ENCODE assay signal across 9 cellular contexts in the genomic region with DNA sequence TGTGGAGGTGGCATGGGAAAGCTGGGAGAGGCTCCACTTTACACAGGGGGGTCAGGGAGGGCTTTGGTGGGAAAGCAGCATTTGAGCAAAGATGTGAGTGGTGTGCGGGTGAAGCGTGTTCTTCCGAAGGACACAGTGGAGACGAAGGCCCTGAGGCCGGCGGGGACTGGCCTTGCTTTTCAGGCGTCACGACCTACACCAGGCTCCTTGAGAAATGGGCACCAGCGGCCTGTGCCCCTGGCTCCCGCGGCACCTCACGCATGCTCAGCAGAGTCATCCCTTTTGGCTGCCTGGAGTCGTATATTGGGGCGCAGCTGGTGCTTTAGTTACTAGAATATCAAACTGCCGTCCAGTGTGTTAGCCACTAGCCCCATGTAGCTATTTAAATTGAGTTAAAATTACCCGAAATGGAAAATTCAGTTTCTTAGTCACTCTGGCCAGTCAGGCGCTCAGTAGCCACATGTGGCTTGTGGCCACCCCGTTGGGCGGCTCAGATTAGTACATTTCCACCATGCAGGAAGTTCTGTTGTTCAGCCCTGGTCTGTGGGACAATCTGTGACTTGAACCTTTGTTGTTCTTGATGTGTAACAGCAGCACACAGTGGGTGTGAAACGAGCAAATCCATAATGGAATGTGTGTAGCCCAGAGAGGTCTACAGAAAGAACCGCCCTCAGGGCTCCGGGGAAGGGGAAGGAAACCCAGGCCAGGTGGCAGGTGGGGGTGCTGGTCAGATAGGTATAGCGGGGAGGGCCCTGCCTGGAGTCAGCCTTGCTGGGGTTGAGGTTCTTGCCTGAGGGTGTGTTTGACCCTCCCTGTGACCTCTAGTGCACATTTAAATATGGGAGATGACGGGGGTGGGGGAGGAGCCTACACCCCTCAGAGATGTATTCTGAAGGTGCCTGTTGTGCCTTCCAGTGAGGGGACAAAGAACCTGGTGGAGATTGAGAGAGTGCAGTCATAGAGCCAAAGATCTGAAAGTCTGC. TPM values are rescaled to one million over a fixed set of nuclear protein-coding genes. Genes with fewer than 3 reads are reported as not detected.
A peak's percentile ranks its signal among the peaks of the same experiment; 100 is the strongest.
DNase-seq lines count a peak whose midpoint lies in the region; ATAC-seq and TF ChIP-seq lines count a peak whose summit lies in the region.
"Had no signal": no experiment of that assay in that cellular context is flagged by ENCODE, and none has a peak within 500 bp of the region (broad histone marks: within the 10 kb centered on the region; RNA-seq: fewer than 3 reads in every experiment).

No MANE protein-coding gene starts in this region.

- H3K36me3 Mint-ChIP-seq in activated naive CD8-positive, alpha-beta T cell treated with anti-CD3 and anti-CD28 coated beads, Interleukin-2, amount 50 U/mL, for 24 hours (ENCODE audit: low read depth): peaks cover 8% of the 10 kb centered on the region
- peaks cover 3% of the 10 kb centered on the region for H3K36me3 Mint-ChIP-seq in progenitor cell of endocrine pancreas (ENCODE audit: insufficient read depth)

- DNase-seq in HL-60 (ENCODE audit: low read depth in 1 of 2, low spot score in 1 of 2): peak in 1 of 2 experiments; percentile 35
- no peak for DNase-seq in activated naive CD8-positive, alpha-beta T cell treated with anti-CD3 and anti-CD28 coated beads, Interleukin-2, amount 50 U/mL, for 24 hours
- no peak for DNase-seq in progenitor cell of endocrine pancreas (ENCODE audit: low spot score, unreplicated experiment)
- DNase-seq in stimulated activated CD4-positive, alpha-beta T cell treated with anti-CD3 and anti-CD28 coated beads, Interleukin-4, amount 100 ng/mL, for 4 hours: no peak
- no peak for DNase-seq in activated CD4-positive, CD25-positive, alpha-beta regulatory T cell treated with anti-CD3 and anti-CD28 coated beads, Interleukin-2, amount 50 U/mL, for 72 hours
- DNase-seq in brain microvascular endothelial cell: no peak
- DNase-seq: heart right ventricle had no signal

- no peaks in the 10 kb centered on the region for H3K27me3 Mint-ChIP-seq in activated naive CD8-positive, alpha-beta T cell treated with anti-CD3 and anti-CD28 coated beads, Interleukin-2, amount 50 U/mL, for 24 hours
- no peaks in the 10 kb centered on the region for H3K27me3 Mint-ChIP-seq in progenitor cell of endocrine pancreas

- no peaks in the 10 kb centered on the region for H3K9me3 Mint-ChIP-seq in activated naive CD8-positive, alpha-beta T cell treated with anti-CD3 and anti-CD28 coated beads, Interleukin-2, amount 50 U/mL, for 24 hours
- H3K9me3 Mint-ChIP-seq in progenitor cell of endocrine pancreas (ENCODE audit: low read depth): no peaks in the 10 kb centered on the region

- ATAC-seq in GM18907 (IDR thresholded peaks at IDR 0.05; ENCODE audit: unreplicated experiment): peak; percentile 44
- peak; percentile 13 for ATAC-seq in activated naive CD8-positive, alpha-beta T cell treated with anti-CD3 and anti-CD28 coated beads, Interleukin-2, amount 50 U/mL, for 24 hours
- ATAC-seq in GM21367 (IDR thresholded peaks at IDR 0.05; ENCODE audit: unreplicated experiment): no peak

- no peaks in the 10 kb centered on the region for H3K36me3 ChIP-seq in brain microvascular endothelial cell (replicated peaks)
- H3K36me3 ChIP-seq: heart right ventricle had no signal

- H3K4me3 Mint-ChIP-seq in activated naive CD8-positive, alpha-beta T cell treated with anti-CD3 and anti-CD28 coated beads, Interleukin-2, amount 50 U/mL, for 24 hours: no peak overlapping the region
- no peak overlapping the region for H3K4me3 Mint-ChIP-seq in progenitor cell of endocrine pancreas (ENCODE audit: low read depth)

- H3K27ac Mint-ChIP-seq in activated naive CD8-positive, alpha-beta T cell treated with anti-CD3 and anti-CD28 coated beads, Interleukin-2, amount 50 U/mL, for 24 hours: peak overlapping the region; percentile 76
- peak overlapping the region; percentile 8 for H3K27ac Mint-ChIP-seq in progenitor cell of endocrine pancreas

- peak overlapping the region; percentile 37 for H3K27ac ChIP-seq in HL-60 (replicated peaks)
- no peak overlapping the region for H3K27ac ChIP-seq in brain microvascular endothelial cell

- H3K4me1 Mint-ChIP-seq in activated naive CD8-positive, alpha-beta T cell treated with anti-CD3 and anti-CD28 coated beads, Interleukin-2, amount 50 U/mL, for 24 hours: peaks cover 67% of the 10 kb centered on the region
- peaks cover 21% of the 10 kb centered on the region for H3K4me1 Mint-ChIP-seq in progenitor cell of endocrine pancreas (ENCODE audit: low read depth)

- H3K27me3 ChIP-seq in HL-60 (ENCODE audit: insufficient read depth, poor library complexity, severe bottlenecking): no peaks in the 10 kb centered on the region
- H3K27me3 ChIP-seq in brain microvascular endothelial cell (replicated peaks): no peaks in the 10 kb centered on the region
- H3K27me3 ChIP-seq: heart right ventricle had no signal

- in situ Hi-C loops in brain microvascular endothelial cell (cut with HindIII; ENCODE audit: low pct_ligation_motif_present, low sequenced_read_pairs): no loop called here

- no peak for TF ChIP-seq CTCF in HL-60 (IDR thresholded peaks at IDR 0.05; ENCODE audit: insufficient read depth, low read length)
- no peak for TF ChIP-seq CTCF in progenitor cell of endocrine pancreas (IDR thresholded peaks at IDR 0.05; ENCODE audit: unreplicated experiment)
- no peak for TF ChIP-seq CTCF in brain microvascular endothelial cell (IDR thresholded peaks at IDR 0.05; ENCODE audit: low read depth, low read length, missing control alignments)

- H3K4me3 ChIP-seq in HL-60 (replicated peaks; ENCODE audit: insufficient read depth, low read length): no peak overlapping the region
- no peak overlapping the region for H3K4me3 ChIP-seq in brain microvascular endothelial cell (ENCODE audit: low read depth, low read length)
- H3K4me3 ChIP-seq: heart right ventricle had no signal

RNA-seq across cellular contexts. Expression of a gene that starts 30.4 kb away (rescaled TPM):
- 60.8 and 61.8 TPM in 2 replicates for total RNA-seq in progenitor cell of endocrine pancreas
